In genomic region chr20:49276201-49276894, GRCh38 we compare ENCODE assay signal across 8 cellular contexts. TPM values are rescaled to one million over a fixed set of nuclear protein-coding genes. Genes with fewer than 3 reads are reported as not detected.
DNase-seq lines count a peak whose midpoint lies in the region; ATAC-seq and TF ChIP-seq lines count a peak whose summit lies in the region.

No MANE protein-coding gene starts in this region.

- TSS peak; percentile 28 for BruUV-seq in PC-9 (replicated peaks; lab: Mats Ljungman, UMichigan)

- H3K9ac ChIP-seq in iPS-15b (ENCODE audit: low read depth, low read length), result no peak overlapping the region

- H3K4me2 ChIP-seq in PC-9, result peak overlapping the region; percentile 88

- H2AFZ ChIP-seq in PC-9, result no peak overlapping the region

- H3K4me1 ChIP-seq in PC-9 (replicated peaks; ENCODE audit: insufficient read depth) (peaks cover 33% of the 10 kb centered on the region), iPS-15b (ENCODE audit: control insufficient read depth, insufficient read depth, low read length) (no peaks in the 10 kb centered on the region)

- H3K27ac Mint-ChIP-seq in activated naive CD4-positive, alpha-beta T cell treated with anti-CD3 and anti-CD28 coated beads, Interleukin-2, amount 50 U/mL, for 72 hours, result peak overlapping the region; percentile 99 to 100

- TF ChIP-seq CTCF in BJ (IDR thresholded peaks at IDR 0.05; ENCODE audit: insufficient read depth, low read depth, low read length) (no peak), PC-9 (conservative IDR thresholded peaks at IDR 0.05) (no peak)

- H3K36me3 Mint-ChIP-seq in activated naive CD4-positive, alpha-beta T cell treated with anti-CD3 and anti-CD28 coated beads, Interleukin-2, amount 50 U/mL, for 72 hours, result peaks cover 56 to 69% of the 10 kb centered on the region in 2 donors

- intact Hi-C loops in PC-9 (cut with micrococcal nuclease; ENCODE audit: unreplicated experiment), result loop anchor here (1.0 kb wide), 1 partner anchor 31 kb away; no protein-coding TSS in a partner anchor

- peak overlapping the region; percentile 91 for H3K4me3 ChIP-seq in BJ (ENCODE audit: low read depth, low read length)
- H3K4me3 ChIP-seq in PC-9, result peak overlapping the region; percentile 98
- peak overlapping the region; percentile 91 for H3K4me3 ChIP-seq in iPS-15b (ENCODE audit: low read depth, low read length)

- POLR2A ChIA-PET in BJ (lab: Charles Lee) (no interaction called here), PC-9 (lab: Charles Lee; ENCODE audit: unreplicated experiment) (interaction anchor here (0.6 to 0.7 kb wide), 3 partner anchors 73 to 1499 kb away, joined by 3 to 6 read pairs (median 4); no protein-coding TSS in a partner anchor)

- H3K36me3 ChIP-seq in BJ (ENCODE audit: control insufficient read depth, insufficient read depth, low read length) (peaks cover 18% of the 10 kb centered on the region), PC-9 (ENCODE audit: low read depth) (peaks cover 60% of the 10 kb centered on the region), iPS-15b (ENCODE audit: control insufficient read depth, insufficient read depth, low read length) (peaks cover 33% of the 10 kb centered on the region)

- H3K9me3 ChIP-seq in PC-9 (ENCODE audit: insufficient read depth, low read depth), result peaks cover 16% of the 10 kb centered on the region
- no peaks in the 10 kb centered on the region for H3K9me3 ChIP-seq in iPS-15b (ENCODE audit: control insufficient read depth, insufficient read depth, low read length)

- no peaks in the 10 kb centered on the region for H3K9me2 ChIP-seq in PC-9 (ENCODE audit: insufficient read depth)

- CTCF ChIA-PET in BJ (lab: Yijun Ruan, JAX) (interaction anchor here (0.7 to 1.0 kb wide), 2 partner anchors 44 to 59 kb away, joined by 3 read pairs; no protein-coding TSS in a partner anchor), PC-9 (lab: Charles Lee) (interaction anchor here (0.5 to 0.9 kb wide), 4 partner anchors 30 to 1402 kb away, joined by 4 to 12 read pairs (median 6); no protein-coding TSS in a partner anchor)

- DNase-seq in BJ (ENCODE audit: low read depth), result no peak
- peak; percentile 79 for DNase-seq in HT-29 (ENCODE audit: low spot score)
- DNase-seq in PC-9, result peak; percentile 24 to 90
- peak; percentile 58 to 68 for DNase-seq in activated naive CD4-positive, alpha-beta T cell treated with anti-CD3 and anti-CD28 coated beads, Interleukin-2, amount 50 U/mL, for 72 hours (ENCODE audit: low spot score in 2 of 2)
- peak; percentile 47 to 67 for DNase-seq in stimulated activated CD4-positive, alpha-beta T cell treated with anti-CD3 and anti-CD28 coated beads, Interleukin-2, amount 100 ng/mL, for 24 hours

- no peaks in the 10 kb centered on the region for H3K27me3 ChIP-seq in BJ (ENCODE audit: control insufficient read depth, insufficient read depth, low read length)
- H3K27me3 ChIP-seq in PC-9 (ENCODE audit: insufficient read depth, low read depth), result peaks cover 11% of the 10 kb centered on the region
- no peaks in the 10 kb centered on the region for H3K27me3 ChIP-seq in iPS-15b (ENCODE audit: control insufficient read depth, insufficient read depth, low read length)

- ATAC-seq in activated naive CD4-positive, alpha-beta T cell treated with anti-CD3 and anti-CD28 coated beads, Interleukin-2, amount 50 U/mL, for 72 hours, result peak; percentile 55 to 69
- ATAC-seq in HG03469 (IDR thresholded peaks at IDR 0.05; ENCODE audit: unreplicated experiment) (no peak), esophagus mucosa (no peak)

- peak overlapping the region; percentile 91 for H3K27ac ChIP-seq in PC-9

- peaks cover 46% of the 10 kb centered on the region for H3F3A ChIP-seq in PC-9 (ENCODE audit: insufficient read depth, low read depth)

- H4K20me1 ChIP-seq in PC-9 (ENCODE audit: insufficient read depth), result peaks cover 50% of the 10 kb centered on the region

- peaks cover 90% of the 10 kb centered on the region for H3K79me2 ChIP-seq in PC-9 (ENCODE audit: low read depth)

- H3K9me3 Mint-ChIP-seq in activated naive CD4-positive, alpha-beta T cell treated with anti-CD3 and anti-CD28 coated beads, Interleukin-2, amount 50 U/mL, for 72 hours, result peaks cover 0 to 6% of the 10 kb centered on the region in 2 donors

RNA-seq across cellular contexts. Expression of gene ZNFX1, which starts 1.5 kb away (rescaled TPM):
- 11.2 and 12.8 TPM in 2 replicates for polyA plus RNA-seq in BJ (2011; rRNA removed)
- polyA minus RNA-seq in BJ (2011; rRNA and poly(A)+ RNA removed), result 33.7 and 43.7 TPM in 2 replicates
- 26.3 and 30.5 TPM in 2 replicates for total RNA-seq in HT-29 (2014; rRNA removed; shearing (Covaris generic))
- total RNA-seq in PC-9 (2021) (24.1 and 29.7 TPM in 2 replicates), esophagus mucosa (10.7 TPM)
- total RNA-seq in activated naive CD4-positive, alpha-beta T cell treated with anti-CD3 and anti-CD28 coated beads, Interleukin-2, amount 50 U/mL, for 72 hours, result 10 to 100 TPM; 31.2 to 36.6 TPM

RNA-seq across cellular contexts. Expression of gene DDX27, which starts 57.1 kb away (rescaled TPM):
- polyA plus RNA-seq in BJ (2011; rRNA removed), result 26.3 and 31.9 TPM in 2 replicates
- 19.7 and 30.0 TPM in 2 replicates for polyA minus RNA-seq in BJ (2011; rRNA and poly(A)+ RNA removed)
- total RNA-seq in HT-29 (2014; rRNA removed; shearing (Covaris generic)), result 75.5 and 85.9 TPM in 2 replicates
- total RNA-seq in PC-9 (2021) (50.6 and 64.4 TPM in 2 replicates), esophagus mucosa (24.7 TPM)
- 10 to 100 TPM; 42.1 to 51.9 TPM for total RNA-seq in activated naive CD4-positive, alpha-beta T cell treated with anti-CD3 and anti-CD28 coated beads, Interleukin-2, amount 50 U/mL, for 72 hours

Comparison
In these comparisons a context has a peak if more than half of its experiments do, and no peak if none do; other contexts are left out.
1. ATAC-seq: peak in activated naive CD4-positive, alpha-beta T cell treated with anti-CD3 and anti-CD28 coated beads, Interleukin-2, amount 50 U/mL, for 72 hours (2 of 2); none in HG03469 (single experiment) and esophagus mucosa (single experiment).
2. Peak in every context shown above with its lines, with median percentiles within 50 percentile points of each other: H3K4me3 ChIP-seq.